ENCODE assay signal across 21 cellular contexts in genomic region chr12:13200841-13201240, GRCh38. TPM values are rescaled to one million over a fixed set of nuclear protein-coding genes. Genes with fewer than 3 reads are reported as not detected.
A peak's percentile ranks its signal among the peaks of the same experiment; 100 is the strongest.
DNase-seq lines count a peak whose midpoint lies in the region; ATAC-seq, FAIRE-seq and TF ChIP-seq lines count a peak whose summit lies in the region.
"Had no signal": no experiment of that assay in that cellular context is flagged by ENCODE, and none has a peak within 500 bp of the region (broad histone marks: within the 10 kb centered on the region; RNA-seq: fewer than 3 reads in every experiment).

No MANE protein-coding gene starts in this region.

- dilution Hi-C loops in endothelial cell of umbilical vein (cut with MboI; ENCODE audit: extremely low pct_ligation_motif_present, low sequenced_read_pairs): no loop called here

- H3K9me3 ChIP-seq in right atrium auricular region: no peaks in the 10 kb centered on the region
- no peaks in the 10 kb centered on the region for H3K9me3 ChIP-seq in endothelial cell of umbilical vein (replicated peaks; ENCODE audit: control insufficient read depth, insufficient read depth, low read length)
- H3K9me3 ChIP-seq in vagina: no peaks in the 10 kb centered on the region
- H3K9me3 ChIP-seq: A549, colonic mucosa, testis had no signal

- TF ChIP-seq POLR2A in endothelial cell of umbilical vein (IDR thresholded peaks at IDR 0.05; ENCODE audit: low read depth, low read length) (no peak), vagina (IDR thresholded peaks at IDR 0.05) (no peak)

- H3K27ac ChIP-seq in right atrium auricular region: peak overlapping the region; percentile 18 to 65
- H3K27ac ChIP-seq in endothelial cell of umbilical vein (ENCODE audit: insufficient read depth, low read depth, low read length): peak overlapping the region; percentile 96
- H3K27ac ChIP-seq in vagina: peak overlapping the region; percentile 68
- H3K27ac ChIP-seq: colonic mucosa, HL-60, testis had no signal

- ATAC-seq in left ventricle myocardium superior: no peak
- ATAC-seq in HG02763 (IDR thresholded peaks at IDR 0.05; ENCODE audit: unreplicated experiment): no peak
- ATAC-seq in natural killer cell treated with Interleukin-12 subunit alpha and Interleukin-12 subunit beta and Interleukin-15 and Interleukin-18, amount 100 ng/mL, for 72 hours: no peak
- ATAC-seq: A549; activated CD4-positive, alpha-beta T cell treated with anti-CD3 and anti-CD28 coated beads for 36 hours; CD8-positive, alpha-beta T cell had no signal

- H3K4me3 ChIP-seq in right atrium auricular region (peak overlapping the region; percentile 19 to 61), endothelial cell of umbilical vein (replicated peaks in 1 of 3; ENCODE audit: insufficient read depth in 1 of 3, low read depth in 1 of 3, low read length in 3 of 3) (peak overlapping the region in 1 of 3 experiments; percentile 99), vagina (peak overlapping the region in 1 of 2 donors; percentile 65)
- H3K4me3 ChIP-seq: A549, colonic mucosa, testis had no signal

- no peaks in the 10 kb centered on the region for H3K36me3 Mint-ChIP-seq in nephron (ENCODE audit: low read depth)
- H3K36me3 Mint-ChIP-seq in natural killer cell treated with Interleukin-12 subunit alpha and Interleukin-12 subunit beta and Interleukin-15 and Interleukin-18, amount 100 ng/mL, for 72 hours: no peaks in the 10 kb centered on the region
- H3K36me3 Mint-ChIP-seq: CD8-positive, alpha-beta T cell had no signal

- no TSS peak for BruUV-seq in endothelial cell of umbilical vein (replicated peaks; lab: Mats Ljungman, UMichigan)

- no peaks in the 10 kb centered on the region for H4K20me1 ChIP-seq in endothelial cell of umbilical vein (replicated peaks; ENCODE audit: control insufficient read depth, extremely low read depth, insufficient read depth, low read length)

- H3K27me3 ChIP-seq in right atrium auricular region (no peaks in the 10 kb centered on the region), endothelial cell of umbilical vein (ENCODE audit: control insufficient read depth in 2 of 2, insufficient read depth in 2 of 2, low read length in 2 of 2) (no peaks in the 10 kb centered on the region), vagina (no peaks in the 10 kb centered on the region)
- H3K27me3 ChIP-seq: colonic mucosa, testis had no signal

- CTCF ChIA-PET in endothelial cell of umbilical vein (lab: Charles Lee): interaction anchor here (1.0 to 1.6 kb wide), 5 partner anchors 11 to 284 kb away, joined by 3 to 4 read pairs (median 4); no protein-coding TSS in a partner anchor

- peaks cover 5% of the 10 kb centered on the region for H3K36me3 ChIP-seq in right atrium auricular region
- H3K36me3 ChIP-seq in endothelial cell of umbilical vein (ENCODE audit: control insufficient read depth in 2 of 2, extremely low read depth in 1 of 2, insufficient read depth in 2 of 2, low read length in 2 of 2): peaks cover 3 to 5% of the 10 kb centered on the region in 2 experiments
- no peaks in the 10 kb centered on the region for H3K36me3 ChIP-seq in vagina
- H3K36me3 ChIP-seq: colonic mucosa had no signal

- peak overlapping the region; percentile 100 for H3K9ac ChIP-seq in endothelial cell of umbilical vein (replicated peaks; ENCODE audit: extremely low read depth, insufficient read depth, low read length)

- no peaks in the 10 kb centered on the region for H3K9me1 ChIP-seq in endothelial cell of umbilical vein (replicated peaks; ENCODE audit: control insufficient read depth, extremely low read depth, insufficient read depth, low read length)

- peaks cover 14% of the 10 kb centered on the region for H3K27me3 Mint-ChIP-seq in nephron (ENCODE audit: low read depth)
- H3K27me3 Mint-ChIP-seq in natural killer cell treated with Interleukin-12 subunit alpha and Interleukin-12 subunit beta and Interleukin-15 and Interleukin-18, amount 100 ng/mL, for 72 hours: peaks cover 33 to 34% of the 10 kb centered on the region in 2 donors
- H3K27me3 Mint-ChIP-seq: activated CD4-positive, alpha-beta T cell treated with anti-CD3 and anti-CD28 coated beads for 36 hours had no signal

- TF ChIP-seq CTCF in right atrium auricular region (IDR thresholded peaks at IDR 0.05) (no peak), endothelial cell of umbilical vein (IDR thresholded peaks at IDR 0.05; ENCODE audit: extremely low read depth in 1 of 2, insufficient read depth in 1 of 2, low read depth in 1 of 2, low read length in 2 of 2) (no peak), nephron (IDR thresholded peaks at IDR 0.05; ENCODE audit: unreplicated experiment in 3 of 3) (no peak), vagina (IDR thresholded peaks at IDR 0.05) (no peak)

- peak overlapping the region in 2 of 3 experiments; percentile 97 to 99 for H3K27ac Mint-ChIP-seq in nephron
- no peak overlapping the region for H3K27ac Mint-ChIP-seq in natural killer cell treated with Interleukin-12 subunit alpha and Interleukin-12 subunit beta and Interleukin-15 and Interleukin-18, amount 100 ng/mL, for 72 hours
- H3K27ac Mint-ChIP-seq: activated CD4-positive, alpha-beta T cell treated with anti-CD3 and anti-CD28 coated beads for 36 hours; CD8-positive, alpha-beta T cell had no signal

- H2AFZ ChIP-seq in endothelial cell of umbilical vein (ENCODE audit: low read depth, low read length): no peak overlapping the region

- peaks cover 90% of the 10 kb centered on the region for H3K79me2 ChIP-seq in endothelial cell of umbilical vein (ENCODE audit: control insufficient read depth, insufficient read depth, low read length)

- H3K4me1 ChIP-seq in right atrium auricular region: peaks cover 0 to 72% of the 10 kb centered on the region in 2 donors
- peaks cover 73% of the 10 kb centered on the region for H3K4me1 ChIP-seq in endothelial cell of umbilical vein (ENCODE audit: control insufficient read depth, extremely low read depth, insufficient read depth, low read length)
- peaks cover 75% of the 10 kb centered on the region for H3K4me1 ChIP-seq in vagina

- H3K4me3 Mint-ChIP-seq in nephron: peak overlapping the region in 1 of 3 experiments; percentile 64
- no peak overlapping the region for H3K4me3 Mint-ChIP-seq in natural killer cell treated with Interleukin-12 subunit alpha and Interleukin-12 subunit beta and Interleukin-15 and Interleukin-18, amount 100 ng/mL, for 72 hours
- H3K4me3 Mint-ChIP-seq: activated CD4-positive, alpha-beta T cell treated with anti-CD3 and anti-CD28 coated beads for 36 hours; CD8-positive, alpha-beta T cell had no signal

- peak overlapping the region; percentile 98 for H3K4me2 ChIP-seq in endothelial cell of umbilical vein (ENCODE audit: insufficient read depth, low read length)
- H3K4me2 ChIP-seq: A549 had no signal

- FAIRE-seq in endothelial cell of umbilical vein (lab: Jason Lieb, UNC): no peak
- FAIRE-seq: A549 had no signal

- no peaks in the 10 kb centered on the region for H3K9me3 Mint-ChIP-seq in nephron
- no peaks in the 10 kb centered on the region for H3K9me3 Mint-ChIP-seq in natural killer cell treated with Interleukin-12 subunit alpha and Interleukin-12 subunit beta and Interleukin-15 and Interleukin-18, amount 100 ng/mL, for 72 hours
- H3K9me3 Mint-ChIP-seq: CD8-positive, alpha-beta T cell had no signal

- DNase-seq in right atrium auricular region (ENCODE audit: low spot score) (no peak), left ventricle myocardium superior (no peak), endothelial cell of umbilical vein (ENCODE audit: low read depth, low spot score) (no peak), vagina (ENCODE audit: extremely low spot score in 2 of 2) (no peak)
- no peak for DNase-seq in natural killer cell treated with Interleukin-12 subunit alpha and Interleukin-12 subunit beta and Interleukin-15 and Interleukin-18, amount 100 ng/mL, for 72 hours (ENCODE audit: low spot score)
- no peak for DNase-seq in stimulated activated naive CD4-positive, alpha-beta T cell (lab: John Stamatoyannopoulos, UW)
- DNase-seq: activated CD4-positive, alpha-beta T cell treated with anti-CD3 and anti-CD28 coated beads for 36 hours; activated naive CD4-positive, alpha-beta T cell; CD8-positive, alpha-beta T cell; colonic mucosa; Karpas-422; NCI-H1436 treated with DMSO at 0.1 percent for 48 hours; NCI-H226; retina; SHP77; stimulated activated CD4-positive, alpha-beta T cell treated with anti-CD3 and anti-CD28 coated beads, Interleukin-2, amount 100 ng/mL, for 48 hours; testis had no signal

- POLR2A ChIA-PET in endothelial cell of umbilical vein (lab: Charles Lee): interaction anchor here (1.6 kb wide), 1 partner anchor 10 kb away, joined by 3 read pairs; no protein-coding TSS in a partner anchor

- intact Hi-C loops in left ventricle myocardium superior (cut with micrococcal nuclease): no loop called here
- intact Hi-C loops in endothelial cell of umbilical vein (cut with micrococcal nuclease): loop anchor here (5.0 kb wide), 1 partner anchor 484 kb away; the partner anchor contains the start of gene CDKN1B
- intact Hi-C loops in vagina (cut with DNase I): loop anchor here (10.0 kb wide), 1 partner anchor 296 kb away; no protein-coding TSS in a partner anchor

- peaks cover 97% of the 10 kb centered on the region for H3K4me1 Mint-ChIP-seq in nephron
- H3K4me1 Mint-ChIP-seq in natural killer cell treated with Interleukin-12 subunit alpha and Interleukin-12 subunit beta and Interleukin-15 and Interleukin-18, amount 100 ng/mL, for 72 hours (ENCODE audit: low read depth in 2 of 2): peaks cover 11 to 16% of the 10 kb centered on the region in 2 donors

TF ChIP-seq in endothelial cell of umbilical vein, 7 proteins besides CTCF, POLR2A, EP300 and RAD21 (continues in another document):
- TF ChIP-seq GATA2 (IDR thresholded peaks at IDR 0.05; ENCODE audit: insufficient read depth, insufficient read length, low read depth, low read length): no peak
- TF ChIP-seq, protein P1, sequence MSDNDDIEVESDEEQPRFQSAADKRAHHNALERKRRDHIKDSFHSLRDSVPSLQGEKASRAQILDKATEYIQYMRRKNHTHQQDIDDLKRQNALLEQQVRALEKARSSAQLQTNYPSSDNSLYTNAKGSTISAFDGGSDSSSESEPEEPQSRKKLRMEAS (IDR thresholded peaks at IDR 0.05; ENCODE audit: insufficient read depth, insufficient read length): no peak
- TF ChIP-seq MYC (IDR thresholded peaks at IDR 0.05; ENCODE audit: low read depth, low read length): no peak
- no peak for TF ChIP-seq POLR2AphosphoS5 (IDR thresholded peaks at IDR 0.05; ENCODE audit: insufficient read depth, low read depth, low read length)

RNA-seq across cellular contexts. Expression of gene EMP1, which starts 4.3 kb away (rescaled TPM):
- total RNA-seq in right atrium auricular region: 100 to 1,000 TPM; 188 to 208 TPM
- 76.8 TPM for total RNA-seq in left ventricle myocardium superior
- 528 and 577 TPM in 2 replicates for total RNA-seq in endothelial cell of umbilical vein
- 265 and 376 TPM in 2 replicates for polyA plus RNA-seq in endothelial cell of umbilical vein
- 212 and 379 TPM in 2 replicates for polyA plus RNA-seq in endothelial cell of umbilical vein (2011; cell fraction: cytosol; rRNA removed)
- polyA plus RNA-seq in endothelial cell of umbilical vein (2011; cell fraction: nucleus; rRNA removed): 215 and 228 TPM in 2 replicates
- polyA plus RNA-seq in endothelial cell of umbilical vein (2012): 340 and 403 TPM in 2 replicates
- 1,048 and 1,141 TPM in 2 replicates for polyA minus RNA-seq in endothelial cell of umbilical vein
- polyA minus RNA-seq in endothelial cell of umbilical vein (2011; cell fraction: cytosol; rRNA and poly(A)+ RNA removed): 17.4 TPM
- 246 and 258 TPM in 2 replicates for polyA minus RNA-seq in endothelial cell of umbilical vein (2011; cell fraction: nucleus; rRNA and poly(A)+ RNA removed)
- total RNA-seq in vagina: 675 TPM
- 1 to 10 TPM; 1.4 to 4.2 TPM for total RNA-seq in natural killer cell treated with Interleukin-12 subunit alpha and Interleukin-12 subunit beta and Interleukin-15 and Interleukin-18, amount 100 ng/mL, for 72 hours

Comparison
In these comparisons a context has a peak if more than half of its experiments do, and no peak if none do; other contexts are left out.
1. H3K27ac ChIP-seq: peak in every context shown above with its lines; median percentile 96 in endothelial cell of umbilical vein; 68 in vagina; 42 in right atrium auricular region.
2. H3K27ac Mint-ChIP-seq: peak in nephron (2 of 3); none in natural killer cell treated with Interleukin-12 subunit alpha and Interleukin-12 subunit beta and Interleukin-15 and Interleukin-18, amount 100 ng/mL, for 72 hours (0 of 2).
3. RNA of gene EMP1, which starts 4.3 kb away (total RNA-seq): 675 TPM in vagina (single experiment), 528 to 577 TPM in endothelial cell of umbilical vein, 188 to 208 TPM in right atrium auricular region and 76.8 TPM in left ventricle myocardium superior (single experiment); 1.4 to 4.2 TPM in natural killer cell treated with Interleukin-12 subunit alpha and Interleukin-12 subunit beta and Interleukin-15 and Interleukin-18, amount 100 ng/mL, for 72 hours; every median in the first group is over 10 times any median in the second.